In the genomic region with DNA sequence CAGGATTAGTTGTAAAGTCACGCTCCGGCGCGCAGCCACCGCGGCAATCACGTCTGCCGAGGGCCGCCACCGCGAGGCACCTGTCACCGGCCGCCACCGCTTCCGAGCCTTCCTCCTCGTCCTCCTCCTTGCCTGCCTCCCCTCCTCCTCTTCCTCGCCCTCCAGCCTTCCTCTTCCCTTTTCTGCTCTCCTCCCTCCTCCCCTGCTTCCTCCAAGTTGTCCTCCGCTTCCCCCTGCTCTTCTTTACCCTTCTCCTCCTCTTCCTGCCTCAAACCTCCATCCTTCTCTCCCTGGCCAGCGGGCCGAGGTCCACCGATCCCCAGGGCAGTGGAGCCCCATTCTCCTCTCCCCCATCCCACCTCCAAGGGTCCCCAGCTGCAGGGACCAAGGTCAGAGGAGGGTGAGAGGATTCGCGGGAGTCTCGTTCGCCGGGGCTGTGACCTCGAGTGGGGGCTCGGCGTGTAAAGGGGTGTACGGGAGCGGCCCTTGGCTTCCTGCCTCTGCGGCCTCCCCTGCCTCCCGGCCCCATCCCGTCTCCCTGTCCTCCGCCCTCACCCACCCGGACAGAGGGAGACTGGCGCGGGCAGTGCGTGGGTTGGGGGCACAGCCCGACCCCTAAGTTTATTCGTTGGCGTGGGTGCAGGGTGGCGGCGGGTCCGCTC, we compare ENCODE assay signal across 11 cellular contexts.
DNase-seq lines count a peak whose midpoint lies in the region; ATAC-seq and TF ChIP-seq lines count a peak whose summit lies in the region.
"Had no signal": no experiment of that assay in that cellular context is flagged by ENCODE, and none has a peak within 500 bp of the region (broad histone marks: within the 10 kb centered on the region; RNA-seq: fewer than 3 reads in every experiment).

No MANE protein-coding gene starts in this region.

- peaks cover 32% of the 10 kb centered on the region for H3K27me3 ChIP-seq in CD8-positive, alpha-beta T cell (ENCODE audit: insufficient read depth, low read length)
- H3K27me3 ChIP-seq in HUES6 (ENCODE audit: control insufficient read depth, insufficient read depth, low read length) (peaks cover 85% of the 10 kb centered on the region), breast epithelium (peaks cover 13 to 90% of the 10 kb centered on the region in 2 donors), gastrocnemius medialis (peaks cover 79 to 90% (median 85%) of the 10 kb centered on the region in 3 donors)

- H3K36me3 Mint-ChIP-seq in CD8-positive, alpha-beta T cell = no peaks in the 10 kb centered on the region
- H3K36me3 Mint-ChIP-seq in natural killer cell treated with Interleukin-12 subunit alpha and Interleukin-12 subunit beta and Interleukin-15 and Interleukin-18, amount 100 ng/mL, for 72 hours = peaks cover 11% of the 10 kb centered on the region

- no peaks in the 10 kb centered on the region for H3K9me3 ChIP-seq in CD8-positive, alpha-beta T cell (ENCODE audit: low read length)
- no peaks in the 10 kb centered on the region for H3K9me3 ChIP-seq in HUES6 (ENCODE audit: control insufficient read depth, insufficient read depth, low read depth, low read length)
- H3K9me3 ChIP-seq in breast epithelium = no peaks in the 10 kb centered on the region
- H3K9me3 ChIP-seq in gastrocnemius medialis = no peaks in the 10 kb centered on the region
- H3K9me3 ChIP-seq: vagina had no signal

- in situ Hi-C loops in gastrocnemius medialis (cut with MboI; ENCODE audit: low sequenced_read_pairs in 4 of 4) = no loop called here

- H3K4me1 Mint-ChIP-seq in CD8-positive, alpha-beta T cell (ENCODE audit: low read depth) = peaks cover 26% of the 10 kb centered on the region
- H3K4me1 Mint-ChIP-seq in natural killer cell treated with Interleukin-12 subunit alpha and Interleukin-12 subunit beta and Interleukin-15 and Interleukin-18, amount 100 ng/mL, for 72 hours (ENCODE audit: low read depth in 2 of 2) = peaks cover 23 to 25% of the 10 kb centered on the region in 2 donors

- H3K36me3 ChIP-seq in CD8-positive, alpha-beta T cell (ENCODE audit: insufficient read depth, low read length) = no peaks in the 10 kb centered on the region
- H3K36me3 ChIP-seq in HUES6 (ENCODE audit: control insufficient read depth, insufficient read depth, low read length) (no peaks in the 10 kb centered on the region), breast epithelium (no peaks in the 10 kb centered on the region), gastrocnemius medialis (no peaks in the 10 kb centered on the region)
- H3K36me3 ChIP-seq: vagina had no signal

- CTCF ChIA-PET in CD8-positive, alpha-beta T cell (lab: Charles Lee) = no interaction called here

- H3K4me3 Mint-ChIP-seq in CD8-positive, alpha-beta T cell = peak overlapping the region; percentile 81
- H3K4me3 Mint-ChIP-seq in natural killer cell treated with Interleukin-12 subunit alpha and Interleukin-12 subunit beta and Interleukin-15 and Interleukin-18, amount 100 ng/mL, for 72 hours = peak overlapping the region; percentile 88

- no peaks in the 10 kb centered on the region for H3K9me3 Mint-ChIP-seq in CD8-positive, alpha-beta T cell
- H3K9me3 Mint-ChIP-seq in natural killer cell treated with Interleukin-12 subunit alpha and Interleukin-12 subunit beta and Interleukin-15 and Interleukin-18, amount 100 ng/mL, for 72 hours = no peaks in the 10 kb centered on the region

- ATAC-seq in CD8-positive, alpha-beta T cell = no peak
- ATAC-seq in natural killer cell treated with Interleukin-12 subunit alpha and Interleukin-12 subunit beta and Interleukin-15 and Interleukin-18, amount 100 ng/mL, for 72 hours = no peak
- ATAC-seq in GM21381 (IDR thresholded peaks at IDR 0.05; ENCODE audit: unreplicated experiment) (no peak), gastrocnemius medialis (no peak)
- no peak for ATAC-seq in activated CD4-positive, CD25-positive, alpha-beta regulatory T cell treated with anti-CD3 and anti-CD28 coated beads, Interleukin-2, amount 50 U/mL, for 24 hours

- no peak for DNase-seq in CD8-positive, alpha-beta T cell
- no peak for DNase-seq in breast epithelium (ENCODE audit: low spot score in 2 of 2)
- no peak for DNase-seq in natural killer cell treated with Interleukin-12 subunit alpha and Interleukin-12 subunit beta and Interleukin-15 and Interleukin-18, amount 100 ng/mL, for 72 hours (ENCODE audit: low spot score)
- DNase-seq in activated effector memory CD4-positive, alpha-beta T cell treated with Interleukin-2 at 50 U/mL for 16 hours = no peak
- no peak for DNase-seq in gastrocnemius medialis
- DNase-seq: effector CD4-positive, alpha-beta T cell; kidney glomerular epithelial cell had no signal

- H3K4me1 ChIP-seq in CD8-positive, alpha-beta T cell (ENCODE audit: insufficient read depth, low read length) = peaks cover 22% of the 10 kb centered on the region
- H3K4me1 ChIP-seq in HUES6 (ENCODE audit: control insufficient read depth, insufficient read depth, low read length) (peaks cover 27% of the 10 kb centered on the region), breast epithelium (peaks cover 0 to 5% of the 10 kb centered on the region in 2 donors), gastrocnemius medialis (no peaks in the 10 kb centered on the region)

- POLR2A ChIA-PET in CD8-positive, alpha-beta T cell (lab: Charles Lee) = no interaction called here

- no peak overlapping the region for H3K27ac ChIP-seq in CD8-positive, alpha-beta T cell (ENCODE audit: low read depth, low read length)
- H3K27ac ChIP-seq in HUES6 (ENCODE audit: low read depth, low read length) = no peak overlapping the region
- no peak overlapping the region for H3K27ac ChIP-seq in breast epithelium
- H3K27ac ChIP-seq in gastrocnemius medialis = no peak overlapping the region
- H3K27ac ChIP-seq: vagina had no signal

- no peak for TF ChIP-seq CTCF in CD8-positive, alpha-beta T cell (IDR thresholded peaks at IDR 0.05)
- TF ChIP-seq CTCF in breast epithelium (IDR thresholded peaks at IDR 0.05) (no peak), gastrocnemius medialis (IDR thresholded peaks at IDR 0.05 in 4 of 5, conservative IDR thresholded peaks at IDR 0.05 in 1 of 5) (no peak)

- TF ChIP-seq POLR2A in breast epithelium (IDR thresholded peaks at IDR 0.05) (no peak), gastrocnemius medialis (IDR thresholded peaks at IDR 0.05) (no peak)

- H3K9ac ChIP-seq in HUES6 (ENCODE audit: low read length) = peak overlapping the region; percentile 0

- H3K4me3 ChIP-seq in CD8-positive, alpha-beta T cell (ENCODE audit: low read depth, low read length) = peak overlapping the region; percentile 19
- H3K4me3 ChIP-seq in HUES6 (ENCODE audit: low read depth, low read length) (peak overlapping the region; percentile 79), breast epithelium (peak overlapping the region in 2 of 3 donors; percentile 30 to 54), gastrocnemius medialis (no peak overlapping the region)
- H3K4me3 ChIP-seq: vagina had no signal

- H3K27me3 Mint-ChIP-seq in CD8-positive, alpha-beta T cell (ENCODE audit: low read depth) = peaks cover 68% of the 10 kb centered on the region
- peaks cover 61 to 85% of the 10 kb centered on the region in 2 donors for H3K27me3 Mint-ChIP-seq in natural killer cell treated with Interleukin-12 subunit alpha and Interleukin-12 subunit beta and Interleukin-15 and Interleukin-18, amount 100 ng/mL, for 72 hours

- intact Hi-C loops in CD8-positive, alpha-beta T cell (cut with DNase I, micrococcal nuclease) = no loop called here
- intact Hi-C loops in breast epithelium (cut with DNase I; ENCODE audit: low total_unique reads) = no loop called here
- intact Hi-C loops in gastrocnemius medialis (cut with DNase I; ENCODE audit: low total_unique reads) = no loop called here

- no peak overlapping the region for H3K27ac Mint-ChIP-seq in CD8-positive, alpha-beta T cell
- no peak overlapping the region for H3K27ac Mint-ChIP-seq in natural killer cell treated with Interleukin-12 subunit alpha and Interleukin-12 subunit beta and Interleukin-15 and Interleukin-18, amount 100 ng/mL, for 72 hours

Comparison
In these comparisons a context has a peak if more than half of its experiments do, and no peak if none do; other contexts are left out.
1. H3K4me3 ChIP-seq: peak in CD8-positive, alpha-beta T cell (single experiment), HUES6 (single experiment) and breast epithelium (2 of 3); none in gastrocnemius medialis (0 of 4).